18 cellular contexts compared by ENCODE assay signal in genomic region chr15:80890341-80890972, GRCh38.
A peak's percentile ranks its signal among the peaks of the same experiment; 100 is the strongest.
DNase-seq lines count a peak whose midpoint lies in the region; ATAC-seq, FAIRE-seq and TF ChIP-seq lines count a peak whose summit lies in the region.
"Had no signal": no experiment of that assay in that cellular context is flagged by ENCODE, and none has a peak within 500 bp of the region (broad histone marks: within the 10 kb centered on the region; RNA-seq: fewer than 3 reads in every experiment).

No MANE protein-coding gene starts in this region.

- peaks cover 25% of the 10 kb centered on the region for H3K4me1 ChIP-seq in osteoblast (ENCODE audit: insufficient read depth, low read length)
- H3K4me1 ChIP-seq: lower lobe of right lung, parathyroid adenoma had no signal

- TF ChIP-seq CTCF in brain microvascular endothelial cell (IDR thresholded peaks at IDR 0.05; ENCODE audit: low read depth, low read length, missing control alignments) (no peak), osteoblast (IDR thresholded peaks at IDR 0.05; ENCODE audit: extremely low read depth, low read depth, low read length) (no peak)

- H4K20me1 ChIP-seq in osteoblast (ENCODE audit: insufficient read depth, low read length), result peaks cover 12% of the 10 kb centered on the region

- no peak overlapping the region for H3K4me3 ChIP-seq in brain microvascular endothelial cell (ENCODE audit: low read depth, low read length)
- H3K4me3 ChIP-seq in osteoblast (ENCODE audit: insufficient read depth, low read length), result no peak overlapping the region
- H3K4me3 ChIP-seq: lower lobe of right lung had no signal

- H2AFZ ChIP-seq in osteoblast (ENCODE audit: low read length), result no peak overlapping the region
- H2AFZ ChIP-seq: parathyroid adenoma had no signal

- no peaks in the 10 kb centered on the region for H3K79me2 ChIP-seq in osteoblast (ENCODE audit: insufficient read depth, low read length)
- H3K79me2 ChIP-seq: parathyroid adenoma had no signal

- H3K27me3 ChIP-seq in brain microvascular endothelial cell (replicated peaks) (no peaks in the 10 kb centered on the region), osteoblast (ENCODE audit: insufficient read depth, low read length) (no peaks in the 10 kb centered on the region)

- H3K36me3 ChIP-seq in brain microvascular endothelial cell (replicated peaks), result no peaks in the 10 kb centered on the region
- H3K36me3 ChIP-seq in osteoblast (ENCODE audit: insufficient read depth, low read length), result peaks cover 92% of the 10 kb centered on the region
- H3K36me3 ChIP-seq: lower lobe of right lung had no signal

- DNase-seq in H54 (ENCODE audit: insufficient read length, low spot score), result peak; percentile 10
- DNase-seq in NOMO-1 (lab: John Stamatoyannopoulos, UW; ENCODE audit: unreplicated experiment in 2 of 2), result peak; percentile 35 to 57
- DNase-seq in brain microvascular endothelial cell, result peak; percentile 61
- peak; percentile 67 for DNase-seq in osteoblast (ENCODE audit: insufficient read length, low spot score, missing footprints)
- DNase-seq in NCI-H1436 treated with DMSO at 0.1 percent for 48 hours (lab: John Stamatoyannopoulos, UW), result no peak
- DNase-seq in SW480 (ENCODE audit: low spot score), result no peak
- DNase-seq: activated naive CD8-positive, alpha-beta T cell treated with anti-CD3 and anti-CD28 coated beads for 36 hours; AML-193; COR-L47; HFFc6; lower lobe of right lung; NCI-H1694 treated with DMSO at 0.1 percent for 48 hours; NCI-H226; stimulated activated CD4-positive, alpha-beta T cell treated with anti-CD3 and anti-CD28 coated beads, Interleukin-2, amount 100 ng/mL, for 48 hours had no signal

- FAIRE-seq in H54 (lab: Jason Lieb, UNC), result no peak

- peak overlapping the region; percentile 31 for H3K27ac ChIP-seq in brain microvascular endothelial cell
- peak overlapping the region; percentile 67 for H3K27ac ChIP-seq in osteoblast (ENCODE audit: low read depth, low read length)
- H3K27ac ChIP-seq: lower lobe of right lung, parathyroid adenoma had no signal

- ATAC-seq in HG02840 (IDR thresholded peaks at IDR 0.05; ENCODE audit: low FRiP score, unreplicated experiment), result no peak
- ATAC-seq: activated CD4-positive, CD25-positive, alpha-beta regulatory T cell treated with anti-CD3 and anti-CD28 coated beads, Interleukin-2, amount 50 U/mL, for 24 hours; esophagus mucosa; lower lobe of right lung had no signal

- H3K9me3 ChIP-seq in osteoblast (ENCODE audit: low read depth, low read length), result no peaks in the 10 kb centered on the region
- H3K9me3 ChIP-seq: lower lobe of right lung had no signal

- in situ Hi-C loops in brain microvascular endothelial cell (cut with HindIII; ENCODE audit: low pct_ligation_motif_present, low sequenced_read_pairs), result no loop called here

- TF ChIP-seq POLR2A in H54 (IDR thresholded peaks at IDR 0.05; ENCODE audit: low read depth, low read length), result no peak

- peak overlapping the region; percentile 27 for H3K4me2 ChIP-seq in osteoblast (ENCODE audit: insufficient read depth, low read length)

Comparison
In these comparisons a context has a peak if more than half of its experiments do, and no peak if none do; other contexts are left out.
1. DNase-seq: peak in H54 (single experiment), NOMO-1 (2 of 2), brain microvascular endothelial cell (single experiment) and osteoblast (single experiment); none in NCI-H1436 treated with DMSO at 0.1 percent for 48 hours (single experiment) and SW480 (single experiment).